ENCODE assay signal across 9 cellular contexts in the genomic region with DNA sequence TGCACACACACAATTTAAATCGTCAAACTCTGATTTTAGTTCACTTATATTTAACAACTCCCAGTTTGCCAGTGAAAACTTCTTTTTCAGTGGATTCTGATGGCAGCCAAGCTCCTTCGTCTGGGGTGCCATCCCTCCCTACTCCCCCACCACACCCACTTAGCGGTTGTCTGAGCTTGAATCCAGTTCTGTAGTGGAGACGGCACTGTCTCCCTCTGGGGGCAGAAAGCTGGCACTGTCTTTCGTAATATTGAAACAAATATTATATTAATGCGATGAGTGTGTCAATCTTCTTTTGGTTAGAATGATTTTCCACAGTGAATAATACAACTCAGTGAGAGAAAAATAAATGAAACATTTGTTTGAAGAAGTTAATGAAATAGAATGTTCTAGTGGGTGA. TPM values are rescaled to one million over a fixed set of nuclear protein-coding genes. Genes with fewer than 3 reads are reported as not detected.
DNase-seq lines count a peak whose midpoint lies in the region; TF ChIP-seq lines count a peak whose summit lies in the region.
"Had no signal": no experiment of that assay in that cellular context is flagged by ENCODE, and none has a peak within 500 bp of the region (broad histone marks: within the 10 kb centered on the region; RNA-seq: fewer than 3 reads in every experiment).

No MANE protein-coding gene starts in this region.

- H3K4me3 ChIP-seq in LNCaP clone FGC (ENCODE audit: low read depth, low read length) (no peak overlapping the region), astrocyte of the spinal cord (ENCODE audit: low read depth, low read length) (no peak overlapping the region), vagina (no peak overlapping the region)

- intact Hi-C loops in vagina (cut with DNase I): no loop called here

- in situ Hi-C loops in astrocyte of the spinal cord (cut with HindIII; ENCODE audit: low sequenced_read_pairs): no loop called here

- H3K36me3 Mint-ChIP-seq in mesothelial cell of epicardium: no peaks in the 10 kb centered on the region

- no peak for TF ChIP-seq POLR2A in vagina (IDR thresholded peaks at IDR 0.05)

- H3K4me1 Mint-ChIP-seq in mesothelial cell of epicardium: no peaks in the 10 kb centered on the region

- no peaks in the 10 kb centered on the region for H3K9me3 ChIP-seq in vagina

- no peak overlapping the region for H3K27ac Mint-ChIP-seq in mesothelial cell of epicardium

- no peaks in the 10 kb centered on the region for H3K9me3 Mint-ChIP-seq in mesothelial cell of epicardium

- no peak overlapping the region for H3K4me3 Mint-ChIP-seq in mesothelial cell of epicardium

- TF ChIP-seq CTCF in LNCaP clone FGC (IDR thresholded peaks at IDR 0.05; ENCODE audit: control insufficient read depth, extremely low read depth, insufficient read depth) (peak; percentile 35; the same call in 1 of the 2 replicates), astrocyte of the spinal cord (IDR thresholded peaks at IDR 0.05; ENCODE audit: low read depth, low read length) (peak; percentile 48), mesothelial cell of epicardium (IDR thresholded peaks at IDR 0.05; ENCODE audit: unreplicated experiment) (no peak), vagina (IDR thresholded peaks at IDR 0.05) (peak in 1 of 3 experiments; percentile 16)

- H3K36me3 ChIP-seq in vagina: no peaks in the 10 kb centered on the region

- no peak overlapping the region for H3K27ac ChIP-seq in vagina

- peak; percentile 39 for DNase-seq in GM03348 (ENCODE audit: low spot score)
- DNase-seq in LNCaP clone FGC (ENCODE audit: low read depth): no peak
- DNase-seq in astrocyte of the spinal cord (ENCODE audit: low read depth, low spot score): peak; percentile 8
- DNase-seq in myocyte (ENCODE audit: low read depth): peak; percentile 32
- no peak for DNase-seq in mesothelial cell of epicardium (ENCODE audit: low spot score in 2 of 2, unreplicated experiment in 2 of 2)
- no peak for DNase-seq in vagina (ENCODE audit: extremely low spot score in 2 of 2)
- no peak for DNase-seq in NCI-H2029 (lab: John Stamatoyannopoulos, UW)
- DNase-seq: activated CD4-positive, alpha-beta T cell treated with anti-CD3 and anti-CD28 coated beads, Interleukin-2, amount 50 U/mL, for 1 hour had no signal

- H3K27me3 Mint-ChIP-seq in mesothelial cell of epicardium (ENCODE audit: low read depth): no peaks in the 10 kb centered on the region

- H3K27me3 ChIP-seq in vagina: no peaks in the 10 kb centered on the region

- H3K4me1 ChIP-seq in vagina: no peaks in the 10 kb centered on the region

RNA-seq across cellular contexts. Expression of gene MEPE, which starts 5.4 kb away (rescaled TPM):
- total RNA-seq in myocyte (not detected in 2 replicates), mesothelial cell of epicardium (not detected in 3 replicates), vagina (not detected)
- not detected for polyA plus RNA-seq in myocyte (2012)
- total RNA-seq: pulmonary artery endothelial cell had no signal

RNA-seq across cellular contexts. Expression of gene IBSP, which starts 38.9 kb away (rescaled TPM):
- total RNA-seq in myocyte (not detected in 2 replicates), mesothelial cell of epicardium (not detected in 3 replicates), vagina (not detected)
- polyA plus RNA-seq in myocyte (2012): not detected
- total RNA-seq: pulmonary artery endothelial cell had no signal

Comparison
In these comparisons a context has a peak if more than half of its experiments do, and no peak if none do; other contexts are left out.
1. DNase-seq: peak in GM03348 (single experiment), astrocyte of the spinal cord (single experiment) and myocyte (single experiment); none in LNCaP clone FGC (single experiment), mesothelial cell of epicardium (0 of 2), vagina (0 of 2) and NCI-H2029 (single experiment).